ENCODE assay signal across 21 cellular contexts in the genomic region with DNA sequence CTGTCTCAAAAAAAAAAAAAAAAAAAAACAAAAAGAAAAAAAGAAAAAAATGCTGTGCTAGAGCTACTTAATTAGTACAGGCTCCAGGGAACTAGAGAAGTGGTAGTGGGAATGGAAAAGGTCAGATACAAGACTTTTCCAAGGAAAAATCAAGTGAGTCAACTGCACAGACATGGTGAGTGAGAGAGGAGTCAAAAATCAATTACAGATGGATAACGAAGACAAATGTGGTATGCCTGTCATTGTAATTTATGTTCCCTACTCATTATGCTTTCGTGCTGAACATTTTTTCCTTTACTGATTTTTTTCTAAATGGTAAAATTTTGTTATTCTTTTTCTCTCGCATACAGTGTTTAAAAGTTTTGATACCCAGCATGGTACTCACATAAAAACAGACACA.
DNase-seq lines count a peak whose midpoint lies in the region; ATAC-seq, FAIRE-seq and TF ChIP-seq lines count a peak whose summit lies in the region.
"Had no signal": no experiment of that assay in that cellular context is flagged by ENCODE, and none has a peak within 500 bp of the region (broad histone marks: within the 10 kb centered on the region; RNA-seq: fewer than 3 reads in every experiment).

No MANE protein-coding gene starts in this region.

- FAIRE-seq in K562 (lab: Jason Lieb, UNC), result no peak
- FAIRE-seq: A549, GM12892, GM19239, H54 had no signal

- H2AFZ ChIP-seq in PC-3 (ENCODE audit: low read length), result no peak overlapping the region
- no peak overlapping the region for H2AFZ ChIP-seq in K562 (ENCODE audit: low read depth, low read length)
- H2AFZ ChIP-seq: GM23338 had no signal

- peaks cover 7% of the 10 kb centered on the region for H3F3A ChIP-seq in PC-3 (ENCODE audit: low read length, unreplicated experiment)

- no peak for ATAC-seq in PC-3
- no peak for ATAC-seq in K562
- no peak for ATAC-seq in activated naive CD4-positive, alpha-beta T cell treated with anti-CD3 and anti-CD28 coated beads, Interleukin-2, amount 50 U/mL, for 72 hours
- no peak for ATAC-seq in HG02759 (IDR thresholded peaks at IDR 0.05; ENCODE audit: unreplicated experiment)

- TF ChIP-seq EP300 in K562 (IDR thresholded peaks at IDR 0.05; ENCODE audit: low read length), result no peak

- H3K9me3 ChIP-seq in PC-3 (ENCODE audit: low read length), result no peaks in the 10 kb centered on the region
- no peaks in the 10 kb centered on the region for H3K9me3 ChIP-seq in K562 (replicated peaks; ENCODE audit: control insufficient read depth, insufficient read depth, low read depth, low read length)
- H3K9me3 ChIP-seq: A549, HAP-1 had no signal

- no peak overlapping the region for H3K27ac Mint-ChIP-seq in activated naive CD4-positive, alpha-beta T cell treated with anti-CD3 and anti-CD28 coated beads, Interleukin-2, amount 50 U/mL, for 72 hours
- H3K27ac Mint-ChIP-seq: CD4-positive, alpha-beta memory T cell; GM23338 had no signal

- BruUV-seq in PC-3 (replicated peaks; lab: Mats Ljungman, UMichigan) (no TSS peak), K562 (replicated peaks; lab: Mats Ljungman, UMichigan) (no TSS peak)

- TF ChIP-seq CTCF in AG10803 (conservative IDR thresholded peaks at IDR 0.05; ENCODE audit: low read length) (no peak), PC-3 (conservative IDR thresholded peaks at IDR 0.05; ENCODE audit: low read depth, low read length) (no peak), K562 (IDR thresholded peaks at IDR 0.05 in 2 of 3, conservative IDR thresholded peaks at IDR 0.05 in 1 of 3; ENCODE audit: insufficient read depth in 2 of 3, low read depth in 1 of 3, low read length in 3 of 3) (no peak), GM13977 (IDR thresholded peaks at IDR 0.05; ENCODE audit: extremely low read depth, insufficient read depth, missing control alignments) (no peak)

- H3K4me1 ChIP-seq in PC-3 (ENCODE audit: insufficient read depth, low read length), result peaks cover 41% of the 10 kb centered on the region
- no peaks in the 10 kb centered on the region for H3K4me1 ChIP-seq in K562 (replicated peaks in 1 of 2; ENCODE audit: control insufficient read depth in 2 of 2, insufficient read depth in 2 of 2, low read length in 2 of 2)
- H3K4me1 ChIP-seq: HAP-1 had no signal

- no peak overlapping the region for H3K9ac ChIP-seq in PC-3 (ENCODE audit: low read length)
- no peak overlapping the region for H3K9ac ChIP-seq in K562 (ENCODE audit: insufficient read depth in 1 of 2, low read depth in 2 of 2, low read length in 2 of 2)

- WGBS in K562 (ENCODE audit: insufficient coverage, low coverage, missing lambda C conversion rate), result 2% methylated on average over 3 of the region's 3 CpGs

- H3K9me2 ChIP-seq in PC-3 (replicated peaks; ENCODE audit: low read length), result no peaks in the 10 kb centered on the region

- H3K36me3 ChIP-seq in PC-3 (ENCODE audit: low read depth, low read length) (no peaks in the 10 kb centered on the region), K562 (ENCODE audit: control insufficient read depth, insufficient read depth, low read length) (no peaks in the 10 kb centered on the region)
- H3K36me3 ChIP-seq: HAP-1 had no signal

- H3K4me3 ChIP-seq in AG10803 (ENCODE audit: low read length) (no peak overlapping the region), PC-3 (ENCODE audit: low read length) (no peak overlapping the region), K562 (no peak overlapping the region)
- H3K4me3 ChIP-seq: A549, GM23338, HAP-1 had no signal

- H3K79me2 ChIP-seq in PC-3 (ENCODE audit: low read length), result no peaks in the 10 kb centered on the region
- H3K79me2 ChIP-seq in K562 (ENCODE audit: control insufficient read depth, insufficient read depth, low read length), result no peaks in the 10 kb centered on the region

- no peaks in the 10 kb centered on the region for H3K36me3 Mint-ChIP-seq in activated naive CD4-positive, alpha-beta T cell treated with anti-CD3 and anti-CD28 coated beads, Interleukin-2, amount 50 U/mL, for 72 hours
- H3K36me3 Mint-ChIP-seq: CD4-positive, alpha-beta memory T cell had no signal

- DNase-seq in AG10803 (ENCODE audit: low read depth) (peak; percentile 63), PC-3 (no peak), K562 (ENCODE audit: extremely low read depth in 1 of 4, low spot score in 3 of 4) (no peak), GM13977 (ENCODE audit: low spot score) (no peak)
- DNase-seq in activated naive CD4-positive, alpha-beta T cell treated with anti-CD3 and anti-CD28 coated beads, Interleukin-2, amount 50 U/mL, for 72 hours (ENCODE audit: low spot score in 2 of 2), result no peak
- DNase-seq: 8988T; ACHN; C1 segment of cervical spinal cord; Calu3; CD4-positive, alpha-beta memory T cell; COR-L47; DMS53; DMS79 treated with DMSO at 0.1 percent for 48 hours; GF-D8 had no signal

- H3K27ac ChIP-seq in PC-3 (ENCODE audit: low read length) (peak overlapping the region; percentile 93), K562 (ENCODE audit: extremely low read depth, low read depth, low read length) (no peak overlapping the region)

- TF ChIP-seq POLR2A in K562 (conservative IDR thresholded peaks at IDR 0.05), result no peak

- no peak for TF ChIP-seq RAD21 in K562 (CRISPR knock-in tag; conservative IDR thresholded peaks at IDR 0.05 in 1 of 2, IDR thresholded peaks at IDR 0.05 in 1 of 2)

- no peaks in the 10 kb centered on the region for H3K9me1 ChIP-seq in K562 (ENCODE audit: control insufficient read depth, insufficient read depth, low read length)

- H3K9me3 Mint-ChIP-seq in activated naive CD4-positive, alpha-beta T cell treated with anti-CD3 and anti-CD28 coated beads, Interleukin-2, amount 50 U/mL, for 72 hours, result no peaks in the 10 kb centered on the region

- H3K4me2 ChIP-seq in PC-3 (ENCODE audit: low read length) (no peak overlapping the region), K562 (ENCODE audit: insufficient read depth, low read length) (no peak overlapping the region)
- H3K4me2 ChIP-seq: GM23338 had no signal

- no peaks in the 10 kb centered on the region for H3K27me3 ChIP-seq in PC-3 (ENCODE audit: low read length)
- no peaks in the 10 kb centered on the region for H3K27me3 ChIP-seq in K562 (ENCODE audit: control insufficient read depth in 2 of 2, insufficient read depth in 2 of 2, low read length in 2 of 2)

- no peaks in the 10 kb centered on the region for H4K20me1 ChIP-seq in PC-3 (ENCODE audit: low read length)
- H4K20me1 ChIP-seq in K562 (replicated peaks; ENCODE audit: control insufficient read depth, insufficient read depth, low read length), result 0 out of 2 replicates have a peak, but pooled peaks cover 2% of the 10 kb centered on the region

- CTCF ChIA-PET in PC-3 (lab: Charles Lee) (no interaction called here), K562 (lab: Yijun Ruan, JAX; ENCODE audit: low intra/inter-chr PET ratio) (no interaction called here)

- in situ Hi-C loops in K562 (cut with MboI), result no loop called here
- in situ Hi-C loops in GM13977 (cut with MboI; ENCODE audit: low pct_unique_long_range_greater_than_20kb, low sequenced_read_pairs, unreplicated experiment), result no loop called here

- intact Hi-C loops in PC-3 (cut with micrococcal nuclease) (no loop called here), K562 (cut with micrococcal nuclease) (no loop called here)

- POLR2A ChIA-PET in PC-3 (lab: Charles Lee; ENCODE audit: unreplicated experiment), result no interaction called here
- POLR2A ChIA-PET in K562 (lab: Yijun Ruan, JAX), result no interaction called here

TF ChIP-seq in K562, 482 proteins besides CTCF, POLR2A, EP300 and RAD21 (continues in another document):
- TF ChIP-seq UBTF (IDR thresholded peaks at IDR 0.05; ENCODE audit: borderline replicate concordance in 1 of 2, low read depth in 2 of 2, low read length in 2 of 2), result no peak
- TF ChIP-seq, protein P1, sequence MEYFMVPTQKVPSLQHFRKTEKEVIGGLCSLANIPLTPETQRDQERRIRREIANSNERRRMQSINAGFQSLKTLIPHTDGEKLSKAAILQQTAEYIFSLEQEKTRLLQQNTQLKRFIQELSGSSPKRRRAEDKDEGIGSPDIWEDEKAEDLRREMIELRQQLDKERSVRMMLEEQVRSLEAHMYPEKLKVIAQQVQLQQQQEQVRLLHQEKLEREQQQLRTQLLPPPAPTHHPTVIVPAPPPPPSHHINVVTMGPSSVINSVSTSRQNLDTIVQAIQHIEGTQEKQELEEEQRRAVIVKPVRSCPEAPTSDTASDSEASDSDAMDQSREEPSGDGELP (CRISPR knock-in tag; IDR thresholded peaks at IDR 0.05; ENCODE audit: borderline replicate concordance), result no peak
